Comparison of ENCODE assay signal across 12 cellular contexts in the genomic region with DNA sequence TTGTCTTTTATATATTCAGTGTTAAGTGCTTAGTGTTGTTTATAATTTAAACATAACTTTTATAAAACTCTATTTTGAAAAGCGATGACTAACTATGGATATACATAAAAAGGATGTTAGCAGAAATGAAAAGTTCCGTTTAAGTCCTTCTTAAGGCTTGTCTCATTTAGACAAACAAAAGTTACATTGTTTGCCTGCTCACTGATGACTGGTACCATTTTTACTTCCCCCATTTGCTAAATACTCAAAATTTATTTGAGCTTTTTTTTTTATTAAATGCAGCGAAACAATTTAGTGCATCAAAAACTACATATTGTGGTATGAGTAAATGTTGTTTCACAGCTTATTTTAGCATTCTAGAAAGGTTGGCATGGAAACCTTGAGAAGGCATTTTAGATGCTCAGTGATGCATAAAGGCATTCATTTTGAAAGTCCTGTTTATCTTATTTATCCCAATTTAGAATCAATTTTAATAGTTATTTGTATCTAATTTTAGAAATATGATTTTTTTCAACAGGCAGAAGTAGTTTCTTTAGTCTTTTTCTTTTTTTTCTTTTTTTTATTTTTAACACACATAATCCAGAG.
DNase-seq lines count a peak whose midpoint lies in the region; ATAC-seq and FAIRE-seq lines count a peak whose summit lies in the region.
"Had no signal": no experiment of that assay in that cellular context is flagged by ENCODE, and none has a peak within 500 bp of the region (broad histone marks: within the 10 kb centered on the region; RNA-seq: fewer than 3 reads in every experiment).

No MANE protein-coding gene starts in this region.

- FAIRE-seq in frontal cortex (lab: Jason Lieb, UNC) = peak; percentile 81

- no peak for DNase-seq in frontal cortex (ENCODE audit: low spot score in 2 of 2)
- no peak for DNase-seq in HuH-7 (ENCODE audit: low spot score)
- no peak for DNase-seq in AG08396 (ENCODE audit: low spot score)
- no peak for DNase-seq in activated T-cell treated with anti-CD3 and anti-CD28 coated beads, Interleukin-2, amount 50 U/mL, for 1 hour
- no peak for DNase-seq in NCI-H2029 (lab: John Stamatoyannopoulos, UW)
- DNase-seq: activated naive CD4-positive, alpha-beta T cell treated with Interleukin-2 at 50 U/mL for 16 hours; EL; mammary epithelial cell; NCI-H2107 had no signal

- ATAC-seq in GM18499 (IDR thresholded peaks at IDR 0.05; ENCODE audit: insufficient read depth, unreplicated experiment) (peak; percentile 56), GM21423 (IDR thresholded peaks at IDR 0.05; ENCODE audit: unreplicated experiment) (peak; percentile 38), HG03439 (IDR thresholded peaks at IDR 0.05; ENCODE audit: unreplicated experiment) (peak; percentile 68)
